17 cellular contexts compared by ENCODE assay signal in genomic region chr19:43462383-43462782, GRCh38. TPM values are rescaled to one million over a fixed set of nuclear protein-coding genes. Genes with fewer than 3 reads are reported as not detected.
A peak's percentile ranks its signal among the peaks of the same experiment; 100 is the strongest.
DNase-seq lines count a peak whose midpoint lies in the region; ATAC-seq, FAIRE-seq and TF ChIP-seq lines count a peak whose summit lies in the region.
"Had no signal": no experiment of that assay in that cellular context is flagged by ENCODE, and none has a peak within 500 bp of the region (broad histone marks: within the 10 kb centered on the region; RNA-seq: fewer than 3 reads in every experiment).

No MANE protein-coding gene starts in this region.

- no peaks in the 10 kb centered on the region for H4K20me1 ChIP-seq in keratinocyte (ENCODE audit: control insufficient read depth, extremely low read depth, insufficient read depth, low read length)

- no peaks in the 10 kb centered on the region for H3K36me3 ChIP-seq in breast epithelium
- peaks cover 7 to 19% of the 10 kb centered on the region in 2 experiments for H3K36me3 ChIP-seq in keratinocyte (ENCODE audit: control insufficient read depth in 2 of 2, extremely low read depth in 1 of 2, insufficient read depth in 2 of 2, low read length in 2 of 2)
- H3K36me3 ChIP-seq in adrenal gland (replicated peaks in 1 of 2), result no peaks in the 10 kb centered on the region
- H3K36me3 ChIP-seq: ascending aorta, lower lobe of right lung, MG63 had no signal

- no peak overlapping the region for H3K4me3 Mint-ChIP-seq in MCF 10A (ENCODE audit: unreplicated experiment)

- H3K4me1 Mint-ChIP-seq in MCF 10A (ENCODE audit: insufficient read depth, unreplicated experiment), result peaks cover 33% of the 10 kb centered on the region

- FAIRE-seq in keratinocyte (lab: Jason Lieb, UNC), result no peak

- peaks cover 10% of the 10 kb centered on the region for H3K79me2 ChIP-seq in keratinocyte (ENCODE audit: control insufficient read depth, insufficient read depth, low read length)

- H3K9me3 Mint-ChIP-seq in MCF 10A (ENCODE audit: unreplicated experiment), result no peaks in the 10 kb centered on the region
- H3K9me3 Mint-ChIP-seq in activated naive CD4-positive, alpha-beta T cell treated with anti-CD3 and anti-CD28 coated beads, Interleukin-2, amount 50 U/mL, for 72 hours, result no peaks in the 10 kb centered on the region

- BruUV-seq in MCF 10A (replicated peaks; lab: Mats Ljungman, UMichigan), result no TSS peak

- POLR2A ChIA-PET in MCF 10A (lab: Yijun Ruan, JAX), result interaction anchor here (1.0 to 4.1 kb wide), 9 partner anchors 12 to 66 kb away, joined by 3 to 35 read pairs (median 6); partner anchors contain the start of genes ETHE1 and PHLDB3

- WGBS in adrenal gland, 4 donors, result 92 to 97% (median 94%) methylated on average over 7 of the region's 7 CpGs

- no peak overlapping the region for H3K27ac Mint-ChIP-seq in MCF 10A (ENCODE audit: low read depth, unreplicated experiment)
- H3K27ac Mint-ChIP-seq in activated naive CD4-positive, alpha-beta T cell treated with anti-CD3 and anti-CD28 coated beads, Interleukin-2, amount 50 U/mL, for 72 hours, result peak overlapping the region; percentile 46 to 80

- H3K27me3 Mint-ChIP-seq in MCF 10A (ENCODE audit: insufficient read depth, unreplicated experiment), result no peaks in the 10 kb centered on the region

- CTCF ChIA-PET in MCF 10A (lab: Yijun Ruan, JAX), result interaction anchor here (2.5 to 6.1 kb wide), 2 partner anchors 15 to 57 kb away, joined by 17 to 39 read pairs; no protein-coding TSS in a partner anchor

- H3K4me1 ChIP-seq in breast epithelium, result peaks cover 0 to 4% of the 10 kb centered on the region in 2 donors
- H3K4me1 ChIP-seq in keratinocyte (ENCODE audit: control insufficient read depth, extremely low read depth, insufficient read depth, low read length), result peaks cover 28% of the 10 kb centered on the region
- H3K4me1 ChIP-seq in adrenal gland (replicated peaks in 1 of 2), result peaks cover 6 to 11% of the 10 kb centered on the region in 2 donors

- TF ChIP-seq POLR2A in breast epithelium (IDR thresholded peaks at IDR 0.05) (no peak), adrenal gland (IDR thresholded peaks at IDR 0.05) (no peak)

- no peak for TF ChIP-seq CTCF in breast epithelium (IDR thresholded peaks at IDR 0.05)
- no peak for TF ChIP-seq CTCF in MCF 10A (IDR thresholded peaks at IDR 0.05; ENCODE audit: unreplicated experiment)
- TF ChIP-seq CTCF in keratinocyte (optimal IDR thresholded peaks at IDR 0.05 in 1 of 3, IDR thresholded peaks at IDR 0.05 in 1 of 3, conservative IDR thresholded peaks at IDR 0.05 in 1 of 3; ENCODE audit: extremely low read depth in 1 of 3, insufficient read depth in 2 of 3, low read length in 3 of 3), result no peak
- no peak for TF ChIP-seq CTCF in adrenal gland (IDR thresholded peaks at IDR 0.05)

- H3K4me2 ChIP-seq in keratinocyte (ENCODE audit: control insufficient read depth, extremely low read depth, insufficient read depth, low read depth, low read length), result peak overlapping the region; percentile 90

- H2AFZ ChIP-seq in keratinocyte (ENCODE audit: control insufficient read depth, low read length), result no peak overlapping the region

- H3K27ac ChIP-seq in breast epithelium, result peak overlapping the region; percentile 94 to 95
- no peak overlapping the region for H3K27ac ChIP-seq in keratinocyte (ENCODE audit: control insufficient read depth, insufficient read depth, low read length)
- no peak overlapping the region for H3K27ac ChIP-seq in adrenal gland

- H3K36me3 Mint-ChIP-seq in MCF 10A (ENCODE audit: insufficient read depth, unreplicated experiment), result peaks cover 5% of the 10 kb centered on the region
- peaks cover 0 to 6% of the 10 kb centered on the region in 2 donors for H3K36me3 Mint-ChIP-seq in activated naive CD4-positive, alpha-beta T cell treated with anti-CD3 and anti-CD28 coated beads, Interleukin-2, amount 50 U/mL, for 72 hours

- H3K9me1 ChIP-seq in keratinocyte (ENCODE audit: control insufficient read depth, extremely low read depth, insufficient read depth, low read length), result peaks cover 1% of the 10 kb centered on the region

- no peak overlapping the region for H3K9ac ChIP-seq in keratinocyte (ENCODE audit: control insufficient read depth, extremely low read depth, insufficient read depth, low read length)

- intact Hi-C loops in breast epithelium (cut with DNase I; ENCODE audit: low total_unique reads), result no loop called here
- intact Hi-C loops in MCF 10A (cut with micrococcal nuclease), result no loop called here
- intact Hi-C loops in adrenal gland (cut with DNase I), result no loop called here

- H3K27me3 ChIP-seq in breast epithelium (no peaks in the 10 kb centered on the region), keratinocyte (ENCODE audit: control insufficient read depth, extremely low read depth, insufficient read depth, low read length) (no peaks in the 10 kb centered on the region), adrenal gland (no peaks in the 10 kb centered on the region)
- H3K27me3 ChIP-seq: ascending aorta had no signal

- no peak for ATAC-seq in activated naive CD4-positive, alpha-beta T cell treated with anti-CD3 and anti-CD28 coated beads, Interleukin-2, amount 50 U/mL, for 72 hours

- H3K4me3 ChIP-seq in breast epithelium (peak overlapping the region in 2 of 3 donors; percentile 71 to 84), keratinocyte (ENCODE audit: control insufficient read depth in 2 of 3, extremely low read depth in 1 of 3, insufficient read depth in 2 of 3, low read depth in 1 of 3, low read length in 3 of 3) (no peak overlapping the region), adrenal gland (no peak overlapping the region)

- dilution Hi-C loops in keratinocyte (cut with MboI; ENCODE audit: extremely low pct_ligation_motif_present, low sequenced_read_pairs), result no loop called here

- no peak for DNase-seq in breast epithelium (ENCODE audit: low spot score in 2 of 2)
- DNase-seq in MCF 10A (ENCODE audit: unreplicated experiment), result no peak
- no peak for DNase-seq in activated naive CD4-positive, alpha-beta T cell treated with anti-CD3 and anti-CD28 coated beads, Interleukin-2, amount 50 U/mL, for 72 hours (ENCODE audit: low spot score in 2 of 2)
- no peak for DNase-seq in keratinocyte (ENCODE audit: low read depth, low spot score)
- no peak for DNase-seq in adrenal gland
- DNase-seq in iPS-NIHi7 (ENCODE audit: extremely low spot score), result no peak
- no peak for DNase-seq in kidney glomerular epithelial cell (lab: John Stamatoyannopoulos, UW)
- no peak for DNase-seq in activated CD8-positive, alpha-beta memory T cell treated with anti-CD3 and anti-CD28 coated beads for 24 hours
- DNase-seq: activated CD4-positive, alpha-beta T cell treated with anti-CD3 and anti-CD28 coated beads, Interleukin-2, amount 50 U/mL, for 48 hours; DND-41; effector memory CD4-positive, alpha-beta T cell; lower lobe of right lung; MG63; stimulated activated CD4-positive, alpha-beta T cell treated with anti-CD3 and anti-CD28 coated beads, Interleukin-15, amount 100 ng/mL, for 24 hours; SW 1271 had no signal

- H3K9me3 ChIP-seq in breast epithelium, result no peaks in the 10 kb centered on the region
- H3K9me3 ChIP-seq in keratinocyte (ENCODE audit: control insufficient read depth, low read depth, low read length), result no peaks in the 10 kb centered on the region
- H3K9me3 ChIP-seq in adrenal gland (replicated peaks in 1 of 3), result no peaks in the 10 kb centered on the region
- H3K9me3 ChIP-seq: ascending aorta, lower lobe of right lung, MG63 had no signal

RNA-seq across cellular contexts. Expression of gene LYPD3, which starts 3.0 kb away (rescaled TPM):
- total RNA-seq in breast epithelium (10 to 100 TPM in 1 of 3 donors, 1 to 10 TPM in 1, not detected in 1; 5.2 to 17.6 TPM), MCF 10A (2022) (2.5 and 3.1 TPM in 2 replicates), adrenal gland (1 to 10 TPM in 5 of 8 donors, under 1 TPM in 3; 0.18 to 1.9 (median 1.2) TPM)
- total RNA-seq in activated naive CD4-positive, alpha-beta T cell treated with anti-CD3 and anti-CD28 coated beads, Interleukin-2, amount 50 U/mL, for 72 hours, result 1 to 10 TPM; 3.0 to 7.1 TPM
- polyA plus RNA-seq in keratinocyte (163 to 303 TPM (median 166 TPM) in 3 replicates), adrenal gland (under 1 TPM; 0.48 to 0.73 (median 0.57) TPM)
- 170 TPM for polyA plus RNA-seq in keratinocyte (2011; ENCODE audit: low read depth)
- 74.3 and 111 TPM in 2 replicates for polyA plus RNA-seq in keratinocyte (2011; cell fraction: cytosol; rRNA removed)
- polyA plus RNA-seq in keratinocyte (2011; cell fraction: nucleus; rRNA removed), result 507 and 546 TPM in 2 replicates
- polyA plus RNA-seq in keratinocyte (2012; ENCODE audit: low replicate concordance), result 196 and 682 TPM in 2 replicates
- polyA minus RNA-seq in keratinocyte, result 74.7 to 199 TPM (median 145 TPM) in 3 replicates
- 127 TPM for polyA minus RNA-seq in keratinocyte (2011; cell fraction: cytosol; rRNA and poly(A)+ RNA removed)
- 228 and 253 TPM in 2 replicates for polyA minus RNA-seq in keratinocyte (2011; cell fraction: nucleus; rRNA and poly(A)+ RNA removed)
- total RNA-seq: ascending aorta had no signal

RNA-seq across cellular contexts. Expression of gene PHLDB3, which starts 42.2 kb away (rescaled TPM):
- total RNA-seq in breast epithelium, result 10 to 100 TPM in 2 of 3 donors, 1 to 10 TPM in 1; 7.5 to 19.5 (median 15.1) TPM
- 9.9 and 11.8 TPM in 2 replicates for total RNA-seq in MCF 10A (2022)
- 10 to 100 TPM; 23.1 to 27.3 TPM for total RNA-seq in activated naive CD4-positive, alpha-beta T cell treated with anti-CD3 and anti-CD28 coated beads, Interleukin-2, amount 50 U/mL, for 72 hours
- polyA plus RNA-seq in keratinocyte, result 6.1 to 9.8 TPM (median 6.7 TPM) in 3 replicates
- 33.2 TPM for polyA plus RNA-seq in keratinocyte (2011; ENCODE audit: low read depth)
- polyA plus RNA-seq in keratinocyte (2011; cell fraction: cytosol; rRNA removed), result 3.1 and 8.6 TPM in 2 replicates
- polyA plus RNA-seq in keratinocyte (2011; cell fraction: nucleus; rRNA removed), result 18.6 and 24.0 TPM in 2 replicates
- 7.2 and 32.9 TPM in 2 replicates for polyA plus RNA-seq in keratinocyte (2012; ENCODE audit: low replicate concordance)
- 4.3 to 7.6 TPM (median 6.4 TPM) in 3 replicates for polyA minus RNA-seq in keratinocyte
- polyA minus RNA-seq in keratinocyte (2011; cell fraction: cytosol; rRNA and poly(A)+ RNA removed), result 12.3 TPM
- polyA minus RNA-seq in keratinocyte (2011; cell fraction: nucleus; rRNA and poly(A)+ RNA removed), result 16.4 and 21.0 TPM in 2 replicates
- 10 to 100 TPM in 7 of 8 donors, 1 to 10 TPM in 1; 3.5 to 30.7 (median 19.5) TPM for total RNA-seq in adrenal gland
- 10 to 100 TPM in 2 of 3 donors, 1 to 10 TPM in 1; 1.7 to 54.5 (median 33.7) TPM for polyA plus RNA-seq in adrenal gland

RNA-seq across cellular contexts. Expression of gene TEX101, which starts 47.7 kb away (rescaled TPM):
- total RNA-seq in breast epithelium (not detected), MCF 10A (2022) (not detected in 2 replicates), adrenal gland (not detected)
- not detected for total RNA-seq in activated naive CD4-positive, alpha-beta T cell treated with anti-CD3 and anti-CD28 coated beads, Interleukin-2, amount 50 U/mL, for 72 hours
- polyA plus RNA-seq in keratinocyte (0.18 TPM in 1 of 3 replicates, not detected in the others), adrenal gland (not detected)
- polyA plus RNA-seq in keratinocyte (2011; ENCODE audit: low read depth), result 1.5 TPM
- 0.11 TPM in 1 of 2 replicates, not detected in the other for polyA plus RNA-seq in keratinocyte (2011; cell fraction: cytosol; rRNA removed)
- polyA plus RNA-seq in keratinocyte (2011; cell fraction: nucleus; rRNA removed), result 0.15 and 0.23 TPM in 2 replicates
- 1.4 TPM in 1 of 2 replicates, not detected in the other for polyA plus RNA-seq in keratinocyte (2012; ENCODE audit: low replicate concordance)
- not detected in 3 replicates for polyA minus RNA-seq in keratinocyte
- not detected for polyA minus RNA-seq in keratinocyte (2011; cell fraction: cytosol; rRNA and poly(A)+ RNA removed)
- not detected in 2 replicates for polyA minus RNA-seq in keratinocyte (2011; cell fraction: nucleus; rRNA and poly(A)+ RNA removed)
- total RNA-seq: ascending aorta, lower lobe of right lung, osteocyte had no signal

Comparison
In these comparisons a context has a peak if more than half of its experiments do, and no peak if none do; other contexts are left out.
1. H3K27ac ChIP-seq: peak in breast epithelium (2 of 2); none in keratinocyte (single experiment) and adrenal gland (0 of 5).
2. H3K4me3 ChIP-seq: peak in breast epithelium (2 of 3); none in keratinocyte (0 of 3) and adrenal gland (0 of 4).